ENCODE assay signal across 2 cellular contexts in the genomic region with DNA sequence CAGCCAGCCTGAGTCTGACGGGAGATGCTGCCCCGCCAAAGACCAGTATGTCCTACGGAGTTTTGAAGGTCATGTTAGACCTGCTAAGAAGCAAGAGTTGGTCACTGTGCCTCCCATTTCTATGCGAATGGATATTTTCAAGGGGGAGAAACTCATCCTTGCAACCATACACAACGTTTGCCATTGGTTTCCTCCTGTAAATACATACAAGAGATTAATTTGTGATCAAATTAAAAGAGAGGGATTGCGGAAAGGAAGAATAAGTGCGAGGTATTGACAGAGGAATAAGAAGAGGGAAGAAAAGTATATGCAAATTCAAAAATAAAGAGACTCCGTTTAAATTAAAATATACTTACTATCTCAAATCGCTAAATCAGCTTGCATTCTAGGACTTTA.
TF ChIP-seq lines count a peak whose summit lies in the region.

No MANE protein-coding gene starts in this region.

TF ChIP-seq in SK-N-SH, 30 proteins besides CTCF, POLR2A, EP300 and RAD21:
- TF ChIP-seq, protein P1, sequence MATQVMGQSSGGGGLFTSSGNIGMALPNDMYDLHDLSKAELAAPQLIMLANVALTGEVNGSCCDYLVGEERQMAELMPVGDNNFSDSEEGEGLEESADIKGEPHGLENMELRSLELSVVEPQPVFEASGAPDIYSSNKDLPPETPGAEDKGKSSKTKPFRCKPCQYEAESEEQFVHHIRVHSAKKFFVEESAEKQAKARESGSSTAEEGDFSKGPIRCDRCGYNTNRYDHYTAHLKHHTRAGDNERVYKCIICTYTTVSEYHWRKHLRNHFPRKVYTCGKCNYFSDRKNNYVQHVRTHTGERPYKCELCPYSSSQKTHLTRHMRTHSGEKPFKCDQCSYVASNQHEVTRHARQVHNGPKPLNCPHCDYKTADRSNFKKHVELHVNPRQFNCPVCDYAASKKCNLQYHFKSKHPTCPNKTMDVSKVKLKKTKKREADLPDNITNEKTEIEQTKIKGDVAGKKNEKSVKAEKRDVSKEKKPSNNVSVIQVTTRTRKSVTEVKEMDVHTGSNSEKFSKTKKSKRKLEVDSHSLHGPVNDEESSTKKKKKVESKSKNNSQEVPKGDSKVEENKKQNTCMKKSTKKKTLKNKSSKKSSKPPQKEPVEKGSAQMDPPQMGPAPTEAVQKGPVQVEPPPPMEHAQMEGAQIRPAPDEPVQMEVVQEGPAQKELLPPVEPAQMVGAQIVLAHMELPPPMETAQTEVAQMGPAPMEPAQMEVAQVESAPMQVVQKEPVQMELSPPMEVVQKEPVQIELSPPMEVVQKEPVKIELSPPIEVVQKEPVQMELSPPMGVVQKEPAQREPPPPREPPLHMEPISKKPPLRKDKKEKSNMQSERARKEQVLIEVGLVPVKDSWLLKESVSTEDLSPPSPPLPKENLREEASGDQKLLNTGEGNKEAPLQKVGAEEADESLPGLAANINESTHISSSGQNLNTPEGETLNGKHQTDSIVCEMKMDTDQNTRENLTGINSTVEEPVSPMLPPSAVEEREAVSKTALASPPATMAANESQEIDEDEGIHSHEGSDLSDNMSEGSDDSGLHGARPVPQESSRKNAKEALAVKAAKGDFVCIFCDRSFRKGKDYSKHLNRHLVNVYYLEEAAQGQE (IDR thresholded peaks at IDR 0.05; ENCODE audit: low read depth, low read length): no peak
- TF ChIP-seq MXI1 (IDR thresholded peaks at IDR 0.05; ENCODE audit: low read depth, low read length): no peak
- TF ChIP-seq POLR2AphosphoS5 (IDR thresholded peaks at IDR 0.05; ENCODE audit: low read depth, low read length): no peak
- TF ChIP-seq, protein P2, sequence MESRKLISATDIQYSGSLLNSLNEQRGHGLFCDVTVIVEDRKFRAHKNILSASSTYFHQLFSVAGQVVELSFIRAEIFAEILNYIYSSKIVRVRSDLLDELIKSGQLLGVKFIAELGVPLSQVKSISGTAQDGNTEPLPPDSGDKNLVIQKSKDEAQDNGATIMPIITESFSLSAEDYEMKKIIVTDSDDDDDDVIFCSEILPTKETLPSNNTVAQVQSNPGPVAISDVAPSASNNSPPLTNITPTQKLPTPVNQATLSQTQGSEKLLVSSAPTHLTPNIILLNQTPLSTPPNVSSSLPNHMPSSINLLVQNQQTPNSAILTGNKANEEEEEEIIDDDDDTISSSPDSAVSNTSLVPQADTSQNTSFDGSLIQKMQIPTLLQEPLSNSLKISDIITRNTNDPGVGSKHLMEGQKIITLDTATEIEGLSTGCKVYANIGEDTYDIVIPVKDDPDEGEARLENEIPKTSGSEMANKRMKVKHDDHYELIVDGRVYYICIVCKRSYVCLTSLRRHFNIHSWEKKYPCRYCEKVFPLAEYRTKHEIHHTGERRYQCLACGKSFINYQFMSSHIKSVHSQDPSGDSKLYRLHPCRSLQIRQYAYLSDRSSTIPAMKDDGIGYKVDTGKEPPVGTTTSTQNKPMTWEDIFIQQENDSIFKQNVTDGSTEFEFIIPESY (IDR thresholded peaks at IDR 0.05; ENCODE audit: borderline replicate concordance, low read depth): no peak

TF ChIP-seq in SK-N-SH treated with all-trans-retinoic acid at 6 μM for 48 hours, 23 proteins besides CTCF, POLR2A, EP300 and RAD21 (continued from another document):
- TF ChIP-seq RARB (CRISPR knock-in tag; IDR thresholded peaks at IDR 0.05) (no peak), ARNTL (CRISPR knock-in tag; IDR thresholded peaks at IDR 0.05; ENCODE audit: borderline replicate concordance, low read depth) (no peak), ZNF565 (CRISPR knock-in tag; conservative IDR thresholded peaks at IDR 0.05; ENCODE audit: low read depth) (no peak), TOX (CRISPR knock-in tag; IDR thresholded peaks at IDR 0.05; ENCODE audit: borderline replicate concordance) (no peak), ZNF8 (CRISPR knock-in tag; IDR thresholded peaks at IDR 0.05) (no peak)
- TF ChIP-seq, protein P3, sequence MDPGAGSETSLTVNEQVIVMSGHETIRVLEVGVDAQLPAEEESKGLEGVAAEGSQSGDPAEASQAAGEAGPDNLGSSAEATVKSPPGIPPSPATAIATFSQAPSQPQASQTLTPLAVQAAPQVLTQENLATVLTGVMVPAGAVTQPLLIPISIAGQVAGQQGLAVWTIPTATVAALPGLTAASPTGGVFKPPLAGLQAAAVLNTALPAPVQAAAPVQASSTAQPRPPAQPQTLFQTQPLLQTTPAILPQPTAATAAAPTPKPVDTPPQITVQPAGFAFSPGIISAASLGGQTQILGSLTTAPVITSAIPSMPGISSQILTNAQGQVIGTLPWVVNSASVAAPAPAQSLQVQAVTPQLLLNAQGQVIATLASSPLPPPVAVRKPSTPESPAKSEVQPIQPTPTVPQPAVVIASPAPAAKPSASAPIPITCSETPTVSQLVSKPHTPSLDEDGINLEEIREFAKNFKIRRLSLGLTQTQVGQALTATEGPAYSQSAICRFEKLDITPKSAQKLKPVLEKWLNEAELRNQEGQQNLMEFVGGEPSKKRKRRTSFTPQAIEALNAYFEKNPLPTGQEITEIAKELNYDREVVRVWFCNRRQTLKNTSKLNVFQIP (CRISPR knock-in tag; IDR thresholded peaks at IDR 0.05; ENCODE audit: borderline replicate concordance, low read depth): no peak
- TF ChIP-seq, protein P4, sequence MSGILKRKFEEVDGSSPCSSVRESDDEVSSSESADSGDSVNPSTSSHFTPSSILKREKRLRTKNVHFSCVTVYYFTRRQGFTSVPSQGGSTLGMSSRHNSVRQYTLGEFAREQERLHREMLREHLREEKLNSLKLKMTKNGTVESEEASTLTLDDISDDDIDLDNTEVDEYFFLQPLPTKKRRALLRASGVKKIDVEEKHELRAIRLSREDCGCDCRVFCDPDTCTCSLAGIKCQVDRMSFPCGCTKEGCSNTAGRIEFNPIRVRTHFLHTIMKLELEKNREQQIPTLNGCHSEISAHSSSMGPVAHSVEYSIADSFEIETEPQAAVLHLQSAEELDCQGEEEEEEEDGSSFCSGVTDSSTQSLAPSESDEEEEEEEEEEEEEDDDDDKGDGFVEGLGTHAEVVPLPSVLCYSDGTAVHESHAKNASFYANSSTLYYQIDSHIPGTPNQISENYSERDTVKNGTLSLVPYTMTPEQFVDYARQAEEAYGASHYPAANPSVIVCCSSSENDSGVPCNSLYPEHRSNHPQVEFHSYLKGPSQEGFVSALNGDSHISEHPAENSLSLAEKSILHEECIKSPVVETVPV (CRISPR knock-in tag; IDR thresholded peaks at IDR 0.05): no peak
